13 cellular contexts compared by ENCODE assay signal in genomic region chr9:114392749-114393112, GRCh38. TPM values are rescaled to one million over a fixed set of nuclear protein-coding genes. Genes with fewer than 3 reads are reported as not detected.
A peak's percentile ranks its signal among the peaks of the same experiment; 100 is the strongest.
DNase-seq lines count a peak whose midpoint lies in the region; ATAC-seq and TF ChIP-seq lines count a peak whose summit lies in the region.
"Had no signal": no experiment of that assay in that cellular context is flagged by ENCODE, and none has a peak within 500 bp of the region (broad histone marks: within the 10 kb centered on the region; RNA-seq: fewer than 3 reads in every experiment).

No MANE protein-coding gene starts in this region.

- ATAC-seq in T-helper 17 cell: no peak
- ATAC-seq in HG03095 (IDR thresholded peaks at IDR 0.05; ENCODE audit: unreplicated experiment): no peak
- ATAC-seq: gastrocnemius medialis, WTC11 had no signal

- no peaks in the 10 kb centered on the region for H3K27me3 ChIP-seq in SJCRH30
- H3K27me3 ChIP-seq: brain microvascular endothelial cell, gastrocnemius medialis had no signal

- peak overlapping the region; percentile 82 for H3K27ac Mint-ChIP-seq in T-helper 17 cell
- H3K27ac Mint-ChIP-seq: WTC11 had no signal

- H3K4me3 ChIP-seq in fibroblast of the aortic adventitia (ENCODE audit: low read depth, low read length) (peak overlapping the region; percentile 22), SJCRH30 (no peak overlapping the region)
- H3K4me3 ChIP-seq: gastrocnemius medialis had no signal

- H3K9me3 ChIP-seq in T-helper 17 cell (ENCODE audit: control insufficient read depth, low read length, poor library complexity, severe bottlenecking) (no peaks in the 10 kb centered on the region), SJCRH30 (replicated peaks) (no peaks in the 10 kb centered on the region)
- H3K9me3 ChIP-seq: gastrocnemius medialis had no signal

- TF ChIP-seq CTCF in fibroblast of the aortic adventitia (IDR thresholded peaks at IDR 0.05; ENCODE audit: insufficient read depth, low read length): no peak

- no peaks in the 10 kb centered on the region for H3K27me3 Mint-ChIP-seq in T-helper 17 cell

- H3K27ac ChIP-seq in substantia nigra (ENCODE audit: low read depth, low read length, poor library complexity, severe bottlenecking) (peak overlapping the region; percentile 21), SJCRH30 (no peak overlapping the region)
- H3K27ac ChIP-seq: brain microvascular endothelial cell had no signal

- H3K36me3 Mint-ChIP-seq in T-helper 17 cell (ENCODE audit: low read depth): peaks cover 4% of the 10 kb centered on the region
- H3K36me3 Mint-ChIP-seq: WTC11 had no signal

- peaks cover 5% of the 10 kb centered on the region; the same call in 1 of the 2 replicates for H3K4me1 ChIP-seq in SJCRH30

- peaks cover 69% of the 10 kb centered on the region for H3K4me1 Mint-ChIP-seq in T-helper 17 cell

- H3K4me3 Mint-ChIP-seq in T-helper 17 cell: no peak overlapping the region
- H3K4me3 Mint-ChIP-seq: WTC11 had no signal

- peak; percentile 48 for DNase-seq in DMS 273 (lab: John Stamatoyannopoulos, UW; ENCODE audit: unreplicated experiment)
- DNase-seq in DMS 273 treated with DMSO at 0.1 percent for 48 hours (lab: John Stamatoyannopoulos, UW): no peak
- no peak for DNase-seq in T-helper 17 cell
- peak; percentile 39 for DNase-seq in fibroblast of the aortic adventitia (ENCODE audit: low read depth)
- no peak for DNase-seq in substantia nigra (lab: John Stamatoyannopoulos, UW)
- no peak for DNase-seq in SJCRH30
- DNase-seq in NCI-H2107 (lab: John Stamatoyannopoulos, UW): no peak
- DNase-seq: 8988T, brain microvascular endothelial cell, gastrocnemius medialis, NCI-H774 had no signal

- no peaks in the 10 kb centered on the region for H3K36me3 ChIP-seq in SJCRH30
- H3K36me3 ChIP-seq: brain microvascular endothelial cell, gastrocnemius medialis had no signal

RNA-seq across cellular contexts. Expression of gene AKNA, which starts 4.9 kb away (rescaled TPM):
- total RNA-seq in T-helper 17 cell (100 to 1,000 TPM; 263 to 323 TPM), fibroblast of the aortic adventitia (ENCODE audit: low replicate concordance) (9.9 and 22.3 TPM in 2 replicates)
- 2.0 and 3.1 TPM in 2 replicates for total RNA-seq in SJCRH30 (2014; rRNA removed; shearing (Covaris generic))

Comparison
In these comparisons a context has a peak if more than half of its experiments do, and no peak if none do; other contexts are left out.
1. DNase-seq: peak in DMS 273 (single experiment) and fibroblast of the aortic adventitia (single experiment); none in DMS 273 treated with DMSO at 0.1 percent for 48 hours (single experiment), T-helper 17 cell (0 of 3), substantia nigra (0 of 49), SJCRH30 (0 of 2) and NCI-H2107 (single experiment).
2. RNA of gene AKNA, which starts 4.9 kb away (total RNA-seq): 263 to 323 TPM in T-helper 17 cell; 9.9 to 22.3 TPM in fibroblast of the aortic adventitia and 2.0 to 3.1 TPM in SJCRH30; every median in the first group is over 10 times any median in the second.